In the genomic region with DNA sequence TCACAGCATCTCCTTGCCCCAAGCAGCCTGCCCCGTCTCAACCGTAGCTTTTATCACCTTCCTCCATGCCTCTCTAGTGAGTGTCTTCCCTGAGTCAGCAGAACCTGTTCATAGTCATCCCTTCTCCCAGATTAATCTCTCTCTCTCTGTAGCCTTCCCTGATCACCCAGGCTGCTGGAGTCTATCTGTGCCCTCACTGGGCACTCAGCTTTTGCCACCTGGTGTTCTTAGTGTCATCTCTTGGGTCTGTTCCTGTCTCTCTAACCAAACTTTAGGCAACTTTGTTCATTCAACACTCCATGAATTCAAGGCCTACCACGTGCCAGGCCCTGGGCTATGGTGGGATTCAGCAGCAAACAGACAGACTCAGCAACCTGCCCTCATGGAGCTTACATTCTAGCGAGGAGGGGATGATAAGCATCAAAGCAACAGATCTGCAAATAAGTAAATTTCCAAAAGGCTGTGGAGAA, we compare ENCODE assay signal across 11 cellular contexts.
DNase-seq lines count a peak whose midpoint lies in the region; ATAC-seq, FAIRE-seq and TF ChIP-seq lines count a peak whose summit lies in the region.
"Had no signal": no experiment of that assay in that cellular context is flagged by ENCODE, and none has a peak within 500 bp of the region (broad histone marks: within the 10 kb centered on the region; RNA-seq: fewer than 3 reads in every experiment).

No MANE protein-coding gene starts in this region.

- no peak for TF ChIP-seq CTCF in bronchial epithelial cell (IDR thresholded peaks at IDR 0.05; ENCODE audit: insufficient read depth, low read length, severe bottlenecking)
- no peak for TF ChIP-seq CTCF in mesothelial cell of epicardium (IDR thresholded peaks at IDR 0.05; ENCODE audit: unreplicated experiment)
- TF ChIP-seq CTCF in tibial artery (IDR thresholded peaks at IDR 0.05): no peak

- H3K9me3 ChIP-seq in tibial artery: no peaks in the 10 kb centered on the region
- H3K9me3 ChIP-seq in MG63: no peaks in the 10 kb centered on the region

- H3K27me3 ChIP-seq in bronchial epithelial cell (ENCODE audit: control insufficient read depth, insufficient read depth, low read length): no peaks in the 10 kb centered on the region
- H3K27me3 ChIP-seq in tibial artery: no peaks in the 10 kb centered on the region
- no peaks in the 10 kb centered on the region for H3K27me3 ChIP-seq in MG63

- FAIRE-seq in bronchial epithelial cell (lab: Jason Lieb, UNC): no peak

- H3K36me3 ChIP-seq in bronchial epithelial cell (ENCODE audit: control insufficient read depth, insufficient read depth, low read length) (peaks cover 5% of the 10 kb centered on the region), tibial artery (peaks cover 0 to 8% (median 0%) of the 10 kb centered on the region in 3 donors), MG63 (peaks cover 2% of the 10 kb centered on the region; the same call in 1 of the 2 replicates)

- intact Hi-C loops in Right ventricle myocardium superior (cut with DNase I): no loop called here
- intact Hi-C loops in left ventricle myocardium superior (cut with micrococcal nuclease): no loop called here
- intact Hi-C loops in tibial artery (cut with DNase I; ENCODE audit: low total_unique reads): no loop called here

- peaks cover 49% of the 10 kb centered on the region for H3K4me1 Mint-ChIP-seq in mesothelial cell of epicardium

- H3K36me3 Mint-ChIP-seq in mesothelial cell of epicardium: peaks cover 27% of the 10 kb centered on the region

- H3K4me1 ChIP-seq in tibial artery: peaks cover 0 to 62% (median 43%) of the 10 kb centered on the region in 4 donors

- peak; percentile 9 for DNase-seq in Right ventricle myocardium superior
- no peak for DNase-seq in left ventricle myocardium superior
- peak; percentile 39 for DNase-seq in bronchial epithelial cell (ENCODE audit: low read depth)
- DNase-seq in mesothelial cell of epicardium (ENCODE audit: low spot score in 2 of 2, unreplicated experiment in 2 of 2): no peak
- peak; percentile 16 to 53 for DNase-seq in tibial artery
- no peak for DNase-seq in MG63
- DNase-seq in HPDE6-E6E7 (ENCODE audit: extremely low spot score): no peak
- DNase-seq in stimulated activated naive CD4-positive, alpha-beta T cell (lab: John Stamatoyannopoulos, UW): no peak
- DNase-seq: central memory CD4-positive, alpha-beta T cell; NK-92 treated with Interleukin-12 subunit alpha and Interleukin-12 subunit beta, amount 100 ng/mL, for 24 hours; stimulated activated CD4-positive, alpha-beta T cell treated with anti-CD3 and anti-CD28 coated beads, Interleukin-1b, Interleukin-23, amount 100 ng/mL, for 48 hours had no signal

- H3K27ac ChIP-seq in tibial artery: peak overlapping the region; percentile 92 to 94

- H3K9me3 Mint-ChIP-seq in mesothelial cell of epicardium: no peaks in the 10 kb centered on the region

- H3K4me3 ChIP-seq in bronchial epithelial cell (ENCODE audit: low read depth, low read length): no peak overlapping the region
- H3K4me3 ChIP-seq in tibial artery: no peak overlapping the region
- H3K4me3 ChIP-seq in MG63: no peak overlapping the region

- H3K4me3 Mint-ChIP-seq in mesothelial cell of epicardium: no peak overlapping the region

- ATAC-seq in Right ventricle myocardium superior (ENCODE audit: poor library complexity) (no peak), left ventricle myocardium superior (no peak)

- peak overlapping the region; percentile 48 for H3K27ac Mint-ChIP-seq in mesothelial cell of epicardium

- no peaks in the 10 kb centered on the region for H3K27me3 Mint-ChIP-seq in mesothelial cell of epicardium (ENCODE audit: low read depth)

Comparison
In these comparisons a context has a peak if more than half of its experiments do, and no peak if none do; other contexts are left out.
1. DNase-seq: peak in Right ventricle myocardium superior (single experiment), bronchial epithelial cell (single experiment) and tibial artery (2 of 2); none in left ventricle myocardium superior (single experiment), mesothelial cell of epicardium (0 of 2), MG63 (single experiment), HPDE6-E6E7 (single experiment) and stimulated activated naive CD4-positive, alpha-beta T cell (0 of 6).